In genomic region chrX:150773634-150774033, GRCh38 we compare ENCODE assay signal across 2 cellular contexts.
TF ChIP-seq lines count a peak whose summit lies in the region.

No MANE protein-coding gene starts in this region.

TF ChIP-seq in liver, 16 proteins besides CTCF, POLR2A, EP300 and RAD21 (continued from another document):
- no peak for TF ChIP-seq GABPA (IDR thresholded peaks at IDR 0.05 in 1 of 2, conservative IDR thresholded peaks at IDR 0.05 in 1 of 2)
- TF ChIP-seq ZBTB33 (IDR thresholded peaks at IDR 0.05), result no peak
- TF ChIP-seq HNF4A (conservative IDR thresholded peaks at IDR 0.05), result peak in 1 of 2 donors; percentile 32

TF ChIP-seq in HepG2, 621 proteins besides CTCF, POLR2A, EP300 and RAD21 (continued from another document):
- TF ChIP-seq USF2 (IDR thresholded peaks at IDR 0.05; ENCODE audit: low read depth, low read length), result no peak
- no peak for TF ChIP-seq USF2 (CRISPR knock-in tag; IDR thresholded peaks at IDR 0.05; ENCODE audit: borderline replicate concordance)
- no peak for TF ChIP-seq MAX (IDR thresholded peaks at IDR 0.05)
- TF ChIP-seq RCOR2 (CRISPR knock-in tag; IDR thresholded peaks at IDR 0.05), result no peak
- TF ChIP-seq ZHX2 (IDR thresholded peaks at IDR 0.05; ENCODE audit: low read depth), result no peak
- no peak for TF ChIP-seq ZHX2 (CRISPR knock-in tag; IDR thresholded peaks at IDR 0.05; ENCODE audit: borderline replicate concordance)
- TF ChIP-seq KLF11 (CRISPR knock-in tag; IDR thresholded peaks at IDR 0.05), result no peak
- TF ChIP-seq AKAP8 (CRISPR knock-in tag; IDR thresholded peaks at IDR 0.05), result no peak
- no peak for TF ChIP-seq ZBTB7A (CRISPR knock-in tag; IDR thresholded peaks at IDR 0.05)
